Comparison of ENCODE assay signal across 23 cellular contexts in the genomic region with DNA sequence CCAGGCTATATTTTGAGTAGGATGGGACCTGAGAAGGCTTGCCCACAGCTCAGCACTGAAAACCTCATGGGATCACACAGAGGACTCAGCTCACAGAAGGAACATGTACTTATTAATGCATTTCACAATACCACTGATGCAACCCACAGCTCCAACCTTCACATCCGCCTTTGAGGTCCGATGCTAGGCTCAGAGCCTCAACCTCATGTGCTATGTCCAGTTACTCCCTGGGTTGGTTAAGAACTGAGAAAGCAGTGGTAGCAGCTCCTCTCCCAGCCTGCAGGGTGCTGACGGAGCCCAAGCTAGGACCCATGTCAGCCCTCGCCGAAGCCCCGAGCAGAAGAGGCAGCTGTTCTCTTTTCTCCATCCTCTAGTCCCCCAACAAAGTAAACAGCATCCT. TPM values are rescaled to one million over a fixed set of nuclear protein-coding genes. Genes with fewer than 3 reads are reported as not detected.
DNase-seq lines count a peak whose midpoint lies in the region; ATAC-seq and TF ChIP-seq lines count a peak whose summit lies in the region.
"Had no signal": no experiment of that assay in that cellular context is flagged by ENCODE, and none has a peak within 500 bp of the region (broad histone marks: within the 10 kb centered on the region; RNA-seq: fewer than 3 reads in every experiment).

No MANE protein-coding gene starts in this region.

- H3K14ac ChIP-seq in IMR-90 (replicated peaks; ENCODE audit: low read depth, low read length) = no peak overlapping the region

- TF ChIP-seq POLR2A in IMR-90 (IDR thresholded peaks at IDR 0.05; ENCODE audit: low read depth, low read length) (no peak), erythroblast (IDR thresholded peaks at IDR 0.05; ENCODE audit: low read length) (no peak)

- no peak overlapping the region for H3K23ac ChIP-seq in IMR-90 (ENCODE audit: low read depth, low read length)

- no peak overlapping the region for H2AK9ac ChIP-seq in IMR-90 (replicated peaks; ENCODE audit: low read depth, low read length, poor library complexity)

- H2BK15ac ChIP-seq in IMR-90 (ENCODE audit: low read depth, low read length) = no peak overlapping the region

- no CpG with 5 or more reads among the region's 6 CpGs for WGBS in IMR-90 (ENCODE audit: extremely low coverage in 2 of 2, insufficient read length in 1 of 2), 2 experiments

- ATAC-seq in IMR-90 (ENCODE audit: low read depth) = no peak
- ATAC-seq: activated CD8-positive, alpha-beta T cell treated with anti-CD3 and anti-CD28 coated beads, Interleukin-2, amount 10 ng/mL, durations not matched to agents 7 days and 5 days; activated naive CD4-positive, alpha-beta T cell treated with anti-CD3 and anti-CD28 coated beads, Interleukin-2, amount 50 U/mL, for 72 hours; activated T-cell treated with anti-CD3 and anti-CD28 coated beads, Interleukin-2, amount 50 U/mL, for 72 hours; body of pancreas; left lobe of liver; sciatic nerve; T-cell had no signal

- H2AFZ ChIP-seq in IMR-90 (replicated peaks; ENCODE audit: low read length, poor library complexity) = no peak overlapping the region

- H3K18ac ChIP-seq in IMR-90 (ENCODE audit: low read depth, low read length) = no peak overlapping the region

- H3K9me1 ChIP-seq in IMR-90 (ENCODE audit: insufficient read depth, low read length) = no peaks in the 10 kb centered on the region

- H3K56ac ChIP-seq in IMR-90 (ENCODE audit: extremely low read depth, insufficient read depth, low read length) = no peak overlapping the region

- no TSS peak for BruUV-seq in IMR-90 (replicated peaks; lab: Mats Ljungman, UMichigan)

- no peaks in the 10 kb centered on the region; the same call in 1 of the 2 replicates for H3K4me1 ChIP-seq in IMR-90 (ENCODE audit: control insufficient read depth, insufficient read depth, low read length)

- H4K20me1 ChIP-seq in IMR-90 (ENCODE audit: insufficient read depth, low read length) = no peaks in the 10 kb centered on the region

- H2BK20ac ChIP-seq in IMR-90 (ENCODE audit: low read depth, low read length) = no peak overlapping the region

- no peak overlapping the region for H2BK5ac ChIP-seq in IMR-90 (ENCODE audit: low read depth, low read length, poor library complexity, severe bottlenecking)

- H2BK120ac ChIP-seq in IMR-90 (ENCODE audit: low read depth, low read length) = no peak overlapping the region

- no peak overlapping the region for H4K91ac ChIP-seq in IMR-90 (ENCODE audit: insufficient read depth, low read depth, low read length)

- H4K8ac ChIP-seq in IMR-90 (ENCODE audit: low read depth in 2 of 2, low read length in 2 of 2) = no peak overlapping the region

- H3K9me3 ChIP-seq in IMR-90 (ENCODE audit: control insufficient read depth, insufficient read depth, low read length) = no peaks in the 10 kb centered on the region
- H3K9me3 ChIP-seq: body of pancreas, stomach, upper lobe of left lung had no signal

- CTCF ChIA-PET in IMR-90 (lab: Yijun Ruan, JAX) = interaction anchor here (1.4 kb wide), 1 partner anchor 14 kb away, joined by 4 read pairs; no protein-coding TSS in a partner anchor

- no peaks in the 10 kb centered on the region for H3K79me1 ChIP-seq in IMR-90 (ENCODE audit: low read depth in 1 of 2, low read length in 2 of 2)

- in situ Hi-C loops in IMR-90 (cut with MboI; ENCODE audit: low sequenced_read_pairs) = no loop called here
- in situ Hi-C loops in GM13977 (cut with MboI; ENCODE audit: low pct_unique_long_range_greater_than_20kb, low sequenced_read_pairs, unreplicated experiment) = loop anchor here (10.0 kb wide), 1 partner anchor 58 kb away; no protein-coding TSS in a partner anchor

- no peak overlapping the region; the same call in 1 of the 2 replicates for H2AK5ac ChIP-seq in IMR-90 (ENCODE audit: low read depth, low read length)

- DNase-seq in AG10803 (ENCODE audit: low read depth) = peak; percentile 51
- DNase-seq in IMR-90 = no peak
- DNase-seq in SIG-M5 treated with dmso at 0.1 percent for 504 hours (lab: John Stamatoyannopoulos, UW; ENCODE audit: unreplicated experiment) = peak; percentile 88
- peak; percentile 26 to 53 for DNase-seq in erythroblast (lab: John Stamatoyannopoulos, UW)
- DNase-seq in cerebellum (ENCODE audit: low spot score) = no peak
- DNase-seq in iPS-NIHi11 (ENCODE audit: low spot score) = no peak
- DNase-seq in GM13977 (ENCODE audit: low spot score) = no peak
- no peak for DNase-seq in GM20000 (ENCODE audit: low spot score)
- DNase-seq: activated CD8-positive, alpha-beta T cell treated with anti-CD3 and anti-CD28 coated beads, Interleukin-2, amount 10 ng/mL, durations not matched to agents 7 days and 5 days; activated T-cell treated with anti-CD3 and anti-CD28 coated beads, Interleukin-2, amount 50 U/mL, for 72 hours; CD4-positive, CD25-positive, alpha-beta regulatory T cell; dermis blood vessel endothelial cell; NCI-H1105; NCI-H774; nucleus accumbens; stomach; T-cell had no signal

- peaks cover 42% of the 10 kb centered on the region for H3K27me3 ChIP-seq in IMR-90 (ENCODE audit: control insufficient read depth, insufficient read depth, low read length)
- H3K27me3 ChIP-seq: body of pancreas, upper lobe of left lung had no signal

- TF ChIP-seq RAD21 in IMR-90 (IDR thresholded peaks at IDR 0.05; ENCODE audit: low read length) = no peak

- no peak overlapping the region for H3K9ac ChIP-seq in IMR-90 (ENCODE audit: low read depth, low read length)

- intact Hi-C loops in IMR-90 (cut with micrococcal nuclease) = no loop called here

- POLR2A ChIA-PET in IMR-90 (lab: Charles Lee; ENCODE audit: unreplicated experiment) = no interaction called here

- no peaks in the 10 kb centered on the region for H3K36me3 ChIP-seq in IMR-90 (ENCODE audit: control insufficient read depth, insufficient read depth, low read length)
- H3K36me3 ChIP-seq: stomach, upper lobe of left lung had no signal

- H4K5ac ChIP-seq in IMR-90 (ENCODE audit: low read depth, low read length) = no peak overlapping the region

- dilution Hi-C loops in IMR-90 (cut with HindIII; ENCODE audit: low sequenced_read_pairs, unreplicated experiment) = no loop called here

- H3K4ac ChIP-seq in IMR-90 (ENCODE audit: low read depth, low read length) = no peak overlapping the region

- H3K4me3 ChIP-seq in AG10803 (ENCODE audit: low read length) = no peak overlapping the region
- H3K4me3 ChIP-seq in IMR-90 (ENCODE audit: insufficient read depth, low read depth, low read length) = no peak overlapping the region
- H3K4me3 ChIP-seq: body of pancreas, stomach, upper lobe of left lung had no signal

- no peak overlapping the region for H3K4me2 ChIP-seq in IMR-90 (ENCODE audit: low read depth, low read length)

- TF ChIP-seq CTCF in AG10803 (conservative IDR thresholded peaks at IDR 0.05; ENCODE audit: low read length) (no peak), IMR-90 (conservative IDR thresholded peaks at IDR 0.05; ENCODE audit: low read depth, low read length) (no peak), GM13977 (IDR thresholded peaks at IDR 0.05; ENCODE audit: extremely low read depth, insufficient read depth, missing control alignments) (no peak), GM20000 (IDR thresholded peaks at IDR 0.05; ENCODE audit: extremely low read depth, missing control alignments) (no peak)

- no peak overlapping the region for H3K27ac ChIP-seq in IMR-90 (ENCODE audit: insufficient read depth, low read length)
- H3K27ac ChIP-seq: body of pancreas, RWPE1, stomach, upper lobe of left lung had no signal

TF ChIP-seq in IMR-90, 13 proteins besides CTCF, POLR2A, EP300 and RAD21:
- TF ChIP-seq CEBPB (IDR thresholded peaks at IDR 0.05; ENCODE audit: low read depth, low read length) (peak; percentile 66), NFE2L2 (IDR thresholded peaks at IDR 0.05; ENCODE audit: low read depth, low read length) (no peak)

RNA-seq across cellular contexts. Expression of gene SPTB, which starts 52.9 kb away (rescaled TPM):
- under 0.01 TPM in 2 replicates for total RNA-seq in IMR-90 (2012; rRNA removed)
- 0.03 and 0.07 TPM in 2 replicates for polyA plus RNA-seq in IMR-90 (2012; rRNA removed)
- 0.01 and 0.03 TPM in 2 replicates for polyA plus RNA-seq in IMR-90 (2012; cell fraction: cytosol; rRNA removed)
- polyA plus RNA-seq in IMR-90 (2012; cell fraction: nucleus; rRNA removed; ENCODE audit: low replicate concordance) = 0.05 and 0.10 TPM in 2 replicates
- total RNA-seq in cerebellum = 15.4 TPM
- total RNA-seq: activated CD8-positive, alpha-beta T cell treated with anti-CD3 and anti-CD28 coated beads, Interleukin-2, amount 10 ng/mL, durations not matched to agents 7 days and 5 days had no signal

Comparison
In these comparisons a context has a peak if more than half of its experiments do, and no peak if none do; other contexts are left out.
1. DNase-seq: peak in AG10803 (single experiment), SIG-M5 treated with dmso at 0.1 percent for 504 hours (single experiment) and erythroblast (2 of 2); none in IMR-90 (single experiment), cerebellum (single experiment), iPS-NIHi11 (single experiment), GM13977 (single experiment) and GM20000 (single experiment).
2. RNA of gene SPTB, which starts 52.9 kb away (total RNA-seq): 15.4 TPM in cerebellum (single experiment); under 0.01 TPM in IMR-90; every median in the first group is over 10 times any median in the second.